In the genomic region with DNA sequence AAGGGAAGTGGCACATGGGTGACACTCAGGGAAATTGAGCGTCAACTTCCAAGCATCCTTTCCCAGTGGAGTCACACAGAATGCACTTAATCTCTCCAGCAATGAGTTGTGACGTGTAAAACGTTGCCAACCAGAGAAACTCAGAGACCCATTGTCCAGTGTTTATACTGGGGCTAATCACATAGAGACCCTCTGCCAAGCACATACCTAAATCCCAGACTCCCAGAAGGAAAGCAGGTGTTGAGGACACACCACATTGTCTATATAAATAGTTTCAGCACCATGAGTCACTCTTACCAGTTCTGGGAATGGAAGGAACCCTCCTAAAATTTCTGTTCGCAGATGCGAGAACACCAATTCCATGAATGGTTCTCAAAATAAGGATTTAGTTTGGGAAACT, we compare ENCODE assay signal across 17 cellular contexts.
DNase-seq lines count a peak whose midpoint lies in the region; ATAC-seq and TF ChIP-seq lines count a peak whose summit lies in the region.
"Had no signal": no experiment of that assay in that cellular context is flagged by ENCODE, and none has a peak within 500 bp of the region (broad histone marks: within the 10 kb centered on the region; RNA-seq: fewer than 3 reads in every experiment).

No MANE protein-coding gene starts in this region.

- POLR2A ChIA-PET in OCI-LY7 (lab: Charles Lee): no interaction called here

- no peaks in the 10 kb centered on the region for H3K9me3 Mint-ChIP-seq in activated naive CD4-positive, alpha-beta T cell treated with anti-CD3 and anti-CD28 coated beads for 36 hours
- H3K9me3 Mint-ChIP-seq: CD4-positive, alpha-beta T cell; HFFc6 had no signal

- H3K27me3 Mint-ChIP-seq in activated naive CD4-positive, alpha-beta T cell treated with anti-CD3 and anti-CD28 coated beads for 36 hours (ENCODE audit: low read depth): peaks cover 7% of the 10 kb centered on the region

- no peak overlapping the region for H2BK5ac ChIP-seq in neuronal stem cell (ENCODE audit: low read length)

- H3K9me3 ChIP-seq in OCI-LY7 (ENCODE audit: low read length) (no peaks in the 10 kb centered on the region), neuronal stem cell (replicated peaks in 1 of 2; ENCODE audit: control insufficient read depth in 2 of 2, insufficient read depth in 1 of 2, low read depth in 1 of 2, low read length in 2 of 2) (no peaks in the 10 kb centered on the region)
- H3K9me3 ChIP-seq: Caco-2 had no signal

- H3K79me1 ChIP-seq in neuronal stem cell (ENCODE audit: low read depth, low read length): no peaks in the 10 kb centered on the region

- no peak overlapping the region for H3K18ac ChIP-seq in neuronal stem cell (ENCODE audit: low read length)

- no peak overlapping the region for H3K9ac ChIP-seq in neuronal stem cell (ENCODE audit: low read depth, low read length, poor library complexity)
- H3K9ac ChIP-seq: GM23248 had no signal

- no peak overlapping the region for H3K14ac ChIP-seq in neuronal stem cell (ENCODE audit: low read length)

- H3K4me2 ChIP-seq in OCI-LY7 (ENCODE audit: low read length): no peak overlapping the region
- no peak overlapping the region for H3K4me2 ChIP-seq in neuronal stem cell (ENCODE audit: insufficient read depth, low read length, poor library complexity, severe bottlenecking)

- H3K36me3 ChIP-seq in OCI-LY7 (ENCODE audit: insufficient read depth, low read length) (no peaks in the 10 kb centered on the region), neuronal stem cell (replicated peaks in 1 of 2; ENCODE audit: control insufficient read depth in 2 of 2, insufficient read depth in 2 of 2, low read length in 2 of 2) (no peaks in the 10 kb centered on the region)

- no peaks in the 10 kb centered on the region for H3K79me2 ChIP-seq in OCI-LY7 (ENCODE audit: insufficient read depth, low read depth, low read length)

- CTCF ChIA-PET in OCI-LY7 (lab: Charles Lee; ENCODE audit: unreplicated experiment): no interaction called here
- CTCF ChIA-PET in activated naive CD4-positive, alpha-beta T cell treated with anti-CD3 and anti-CD28 coated beads for 36 hours (lab: Charles Lee): no interaction called here

- intact Hi-C loops in OCI-LY7 (cut with micrococcal nuclease; ENCODE audit: unreplicated experiment): loop anchor here (10.0 kb wide), 2 partner anchors 276 to 314 kb away; a partner anchor contains a TSS
- intact Hi-C loops in activated naive CD4-positive, alpha-beta T cell treated with anti-CD3 and anti-CD28 coated beads for 36 hours (cut with micrococcal nuclease): no loop called here

- H3K27ac ChIP-seq in OCI-LY7 (ENCODE audit: low read depth, low read length, poor library complexity, severe bottlenecking) (no peak overlapping the region), neuronal stem cell (replicated peaks; ENCODE audit: low read length) (no peak overlapping the region)
- H3K27ac ChIP-seq: C4-2B, GM23248 had no signal

- TF ChIP-seq CTCF in OCI-LY7 (conservative IDR thresholded peaks at IDR 0.05; ENCODE audit: low read length): no peak

- H3K4me3 Mint-ChIP-seq in activated naive CD4-positive, alpha-beta T cell treated with anti-CD3 and anti-CD28 coated beads for 36 hours: no peak overlapping the region
- H3K4me3 Mint-ChIP-seq: CD4-positive, alpha-beta T cell; HFFc6 had no signal

- H3K36me3 Mint-ChIP-seq in activated naive CD4-positive, alpha-beta T cell treated with anti-CD3 and anti-CD28 coated beads for 36 hours (ENCODE audit: low read depth): no peaks in the 10 kb centered on the region

- H3K4ac ChIP-seq in neuronal stem cell (ENCODE audit: low read length): no peak overlapping the region

- H3K27me3 ChIP-seq in neuronal stem cell (ENCODE audit: control insufficient read depth in 3 of 3, insufficient read depth in 3 of 3, low read depth in 1 of 3, low read length in 3 of 3): no peaks in the 10 kb centered on the region

- H2BK120ac ChIP-seq in neuronal stem cell (ENCODE audit: low read depth, low read length): no peak overlapping the region

- H2BK15ac ChIP-seq in neuronal stem cell (ENCODE audit: low read length): no peak overlapping the region

- no peak overlapping the region for H3K27ac Mint-ChIP-seq in activated naive CD4-positive, alpha-beta T cell treated with anti-CD3 and anti-CD28 coated beads for 36 hours
- H3K27ac Mint-ChIP-seq: CD4-positive, alpha-beta T cell; HFFc6 had no signal

- no peaks in the 10 kb centered on the region for H3K4me1 ChIP-seq in OCI-LY7 (ENCODE audit: insufficient read depth, low read length, poor library complexity, severe bottlenecking)
- no peaks in the 10 kb centered on the region for H3K4me1 ChIP-seq in neuronal stem cell (ENCODE audit: control insufficient read depth in 2 of 2, insufficient read depth in 1 of 2, low read depth in 1 of 2, low read length in 2 of 2)
- H3K4me1 ChIP-seq: Caco-2 had no signal

- H4K20me1 ChIP-seq in OCI-LY7 (ENCODE audit: insufficient read depth, low read length): no peaks in the 10 kb centered on the region

- H3K4me3 ChIP-seq in OCI-LY7 (ENCODE audit: low read depth, low read length, poor library complexity, severe bottlenecking) (no peak overlapping the region), neuronal stem cell (ENCODE audit: low read length in 2 of 2) (no peak overlapping the region)
- H3K4me3 ChIP-seq: GM23248 had no signal

- BruUV-seq in OCI-LY7 (replicated peaks; lab: Mats Ljungman, UMichigan): no TSS peak

- ATAC-seq in HG03280 (IDR thresholded peaks at IDR 0.05; ENCODE audit: unreplicated experiment): no peak
- ATAC-seq: HCT116 had no signal

- no peaks in the 10 kb centered on the region for H3K9me2 ChIP-seq in OCI-LY7 (ENCODE audit: insufficient read depth, low read length)

- H2AFZ ChIP-seq in OCI-LY7 (ENCODE audit: low read length) (0 out of 2 replicates have a peak overlapping the region, but pooled peaks have one; percentile 3), neuronal stem cell (ENCODE audit: low read length) (peak overlapping the region; percentile 35)
- H2AFZ ChIP-seq: GM23248 had no signal

- H4K91ac ChIP-seq in neuronal stem cell (ENCODE audit: low read depth, low read length, poor library complexity): no peak overlapping the region

- H2BK12ac ChIP-seq in neuronal stem cell (ENCODE audit: low read length): no peak overlapping the region

- no peak overlapping the region for H4K8ac ChIP-seq in neuronal stem cell (ENCODE audit: low read depth, low read length)

- H2AK5ac ChIP-seq in neuronal stem cell (ENCODE audit: low read depth, low read length): no peak overlapping the region

- no CpG with 5 or more reads among the region's 5 CpGs for WGBS in neuronal stem cell (ENCODE audit: extremely low coverage in 2 of 2, insufficient read length in 2 of 2, insufficient replicate concordance in 1 of 2), 2 donors

- H3K23ac ChIP-seq in neuronal stem cell (ENCODE audit: low read depth, low read length, poor library complexity): no peak overlapping the region

- H3K4me1 Mint-ChIP-seq in activated naive CD4-positive, alpha-beta T cell treated with anti-CD3 and anti-CD28 coated beads for 36 hours (ENCODE audit: low read depth): no peaks in the 10 kb centered on the region

- DNase-seq in NCI-H69 (lab: John Stamatoyannopoulos, UW) (peak; percentile 12), OCI-LY7 (ENCODE audit: low spot score) (no peak), astrocyte of the hippocampus (ENCODE audit: low read depth, low spot score) (peak; percentile 11), neuronal stem cell (ENCODE audit: low spot score) (no peak), NCI-H748 treated with DMSO at 0.1 percent for 48 hours (lab: John Stamatoyannopoulos, UW) (no peak), H4 (ENCODE audit: low spot score) (no peak)
- DNase-seq in activated naive CD4-positive, alpha-beta T cell treated with anti-CD3 and anti-CD28 coated beads for 36 hours: no peak
- DNase-seq: ACHN; AML-193; Caco-2; CD4-positive, alpha-beta T cell; GM23248; H7; HFFc6 had no signal

Comparison
In these comparisons a context has a peak if more than half of its experiments do, and no peak if none do; other contexts are left out.
1. DNase-seq: peak in NCI-H69 (single experiment) and astrocyte of the hippocampus (single experiment); none in OCI-LY7 (single experiment), neuronal stem cell (single experiment), NCI-H748 treated with DMSO at 0.1 percent for 48 hours (single experiment), H4 (single experiment) and activated naive CD4-positive, alpha-beta T cell treated with anti-CD3 and anti-CD28 coated beads for 36 hours (single experiment).